In genomic region chr7:44085549-44085948, GRCh38 we compare ENCODE assay signal across 1 cellular context.
TF ChIP-seq lines count a peak whose summit lies in the region.

No MANE protein-coding gene starts in this region.

TF ChIP-seq in GM12878, 131 proteins besides CTCF, POLR2A, EP300 and RAD21:
- TF ChIP-seq EZH2 (IDR thresholded peaks at IDR 0.05; ENCODE audit: borderline replicate concordance, control insufficient read depth, low read depth, low read length): no peak
- TF ChIP-seq DPF2 (IDR thresholded peaks at IDR 0.05): no peak
- no peak for TF ChIP-seq SIN3A (IDR thresholded peaks at IDR 0.05; ENCODE audit: low read depth, low read length)
- TF ChIP-seq BCL3 (IDR thresholded peaks at IDR 0.05; ENCODE audit: borderline replicate concordance, insufficient read depth, low read depth, low read length, poor library complexity, severe bottlenecking): no peak
- TF ChIP-seq MYB (IDR thresholded peaks at IDR 0.05; ENCODE audit: borderline replicate concordance, low read depth, low read length): no peak
- TF ChIP-seq TCF7 (IDR thresholded peaks at IDR 0.05; ENCODE audit: borderline replicate concordance): no peak
- no peak for TF ChIP-seq ZNF687 (IDR thresholded peaks at IDR 0.05)
- TF ChIP-seq IKZF1 (conservative IDR thresholded peaks at IDR 0.05): no peak
- TF ChIP-seq RCOR1 (conservative IDR thresholded peaks at IDR 0.05; ENCODE audit: low read depth, low read length): no peak
- TF ChIP-seq CEBPB (IDR thresholded peaks at IDR 0.05; ENCODE audit: borderline replicate concordance in 1 of 2, low read depth in 2 of 2, low read length in 2 of 2): no peak
- no peak for TF ChIP-seq PAX8 (IDR thresholded peaks at IDR 0.05)
- no peak for TF ChIP-seq ZNF24 (IDR thresholded peaks at IDR 0.05)
